In the genomic region with DNA sequence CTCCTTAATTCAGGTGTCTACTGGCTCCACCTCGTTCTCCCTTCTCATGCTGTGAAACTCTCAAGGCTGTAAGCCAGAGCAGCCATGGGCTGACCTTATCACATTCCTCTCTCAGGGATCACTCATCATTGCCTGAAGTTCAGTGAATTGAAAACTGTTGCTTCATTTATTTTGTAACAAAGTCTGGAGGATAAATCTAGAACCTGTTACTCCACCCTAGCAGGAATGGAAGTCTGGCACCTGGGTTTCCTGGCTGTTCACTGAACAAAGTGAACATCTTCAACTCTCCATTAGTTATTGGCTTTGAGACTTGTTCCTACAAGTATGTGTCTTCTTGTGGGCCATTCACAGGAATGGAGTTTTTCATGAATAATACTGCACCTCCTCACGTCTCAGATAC, we compare ENCODE assay signal across 24 cellular contexts.
"Had no signal": no experiment of that assay in that cellular context is flagged by ENCODE, and none has a peak within 500 bp of the region (broad histone marks: within the 10 kb centered on the region; RNA-seq: fewer than 3 reads in every experiment).

No MANE protein-coding gene starts in this region.

- H3K9me3 ChIP-seq: left lung, lower lobe of right lung, testis, upper lobe of right lung had no signal

- H3K27me3 ChIP-seq: testis had no signal

- H3K4me3 ChIP-seq: coronary artery, dorsolateral prefrontal cortex, heart left ventricle, left lung, lower lobe of right lung, psoas muscle, sigmoid colon, skin epidermis, testis, tibial nerve, upper lobe of right lung had no signal

- DNase-seq: central memory CD4-positive, alpha-beta T cell; dorsolateral prefrontal cortex; effector CD8-positive, alpha-beta T cell; erythroblast; heart left ventricle; hippocampal formation; left lung; lower lobe of right lung; mesenchymal stem cell; naive B cell; psoas muscle; sigmoid colon; stimulated activated CD4-positive, alpha-beta T cell treated with anti-CD3 and anti-CD28 coated beads, Interleukin-2, amount 100 ng/mL, for 24 hours; stimulated activated CD4-positive, alpha-beta T cell treated with anti-CD3 and anti-CD28 coated beads, Interleukin-4, amount 100 ng/mL, for 4 hours; stimulated activated naive B cell treated with anti-CD40 and anti-IgM and Interleukin-4, amounts not matched to agents 10 μg/mL and 1 μg/mL and 100 μg/mL, for 72 hours; stimulated activated naive CD8-positive, alpha-beta T cell treated with anti-CD3 and anti-CD28 coated beads, Interleukin-15, amount 100 ng/mL, for 72 hours; testis; upper lobe of right lung had no signal

- H3K36me3 ChIP-seq: heart left ventricle, left lung, lower lobe of right lung, sigmoid colon, tibial nerve, upper lobe of right lung had no signal

- FAIRE-seq: endometrium, frontal cortex, islet of Langerhans had no signal

- H3K27ac ChIP-seq: coronary artery, dorsolateral prefrontal cortex, heart left ventricle, left lung, lower lobe of right lung, psoas muscle, sigmoid colon, testis, tibial nerve, upper lobe of right lung had no signal

- H3K4me1 ChIP-seq: heart left ventricle, left lung, lower lobe of right lung, psoas muscle, sigmoid colon, testis, tibial nerve, upper lobe of right lung had no signal
